ENCODE assay signal across 22 cellular contexts in the genomic region with DNA sequence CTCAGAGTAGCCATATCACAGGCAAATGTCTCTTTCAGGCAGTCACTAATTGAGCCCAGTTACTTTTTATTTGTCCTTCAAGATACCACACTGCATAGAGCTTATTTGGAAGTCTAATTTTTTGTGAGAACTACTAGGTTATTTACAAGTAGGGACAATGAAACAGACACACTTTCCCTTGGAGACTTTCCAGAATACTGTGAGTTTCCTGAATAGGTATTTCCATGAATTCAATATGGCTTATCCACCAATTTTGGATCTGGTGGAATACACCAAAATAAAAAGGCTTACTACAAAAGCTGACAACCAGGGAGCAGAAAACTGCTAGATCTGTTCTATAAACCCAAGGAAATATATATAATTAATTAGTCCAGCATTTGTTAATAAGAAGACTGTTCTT.
"Had no signal": no experiment of that assay in that cellular context is flagged by ENCODE, and none has a peak within 500 bp of the region (broad histone marks: within the 10 kb centered on the region; RNA-seq: fewer than 3 reads in every experiment).

No MANE protein-coding gene starts in this region.

- H3K27me3 ChIP-seq: neutrophil, pancreas, right lobe of liver, sigmoid colon, stomach, thyroid gland, transverse colon, upper lobe of left lung, vagina had no signal

- H3K9me3 ChIP-seq: neutrophil, pancreas, prostate gland, right lobe of liver, sigmoid colon, stomach, thoracic aorta, thyroid gland, transverse colon, upper lobe of left lung, vagina had no signal

- DNase-seq: naive thymus-derived CD8-positive, alpha-beta T cell; nephron progenitor cell; nucleus accumbens; pancreas; right cardiac atrium; right lobe of liver; sigmoid colon; small intestine; stimulated activated CD4-positive, alpha-beta T cell treated with anti-CD3 and anti-CD28 coated beads, Interleukin-15, amount 100 ng/mL, for 24 hours; stimulated activated CD4-positive, alpha-beta T cell treated with anti-CD3 and anti-CD28 coated beads, Interleukin-2, amount 100 ng/mL, for 24 hours; stimulated activated CD4-positive, alpha-beta T cell treated with anti-CD3 and anti-CD28 coated beads, Interleukin-2, amount 100 ng/mL, for 48 hours; stimulated activated CD4-positive, alpha-beta T cell treated with anti-CD3 and anti-CD28 coated beads, Interleukin-4, amount 100 ng/mL, for 24 hours; stimulated activated naive B cell treated with anti-CD40 and anti-IgM and Interleukin-4, amounts not matched to agents 10 μg/mL and 1 μg/mL and 100 μg/mL, for 72 hours; stimulated activated naive CD4-positive, alpha-beta T cell treated with Interleukin-2 at 50 U/mL for 16 hours; stomach; thyroid gland; transverse colon; upper lobe of left lung had no signal

- H3K4me3 ChIP-seq: pancreas, prostate gland, right lobe of liver, sigmoid colon, stomach, thoracic aorta, thyroid gland, transverse colon, upper lobe of left lung, vagina had no signal

- H3K36me3 ChIP-seq: neutrophil, pancreas, prostate gland, right lobe of liver, sigmoid colon, stomach, thoracic aorta, thyroid gland, transverse colon, upper lobe of left lung, vagina had no signal

- H3K27ac ChIP-seq: neutrophil, pancreas, prostate gland, right lobe of liver, sigmoid colon, stomach, thoracic aorta, thyroid gland, transverse colon, upper lobe of left lung, vagina had no signal

- H3K4me1 ChIP-seq: pancreas, prostate gland, right lobe of liver, sigmoid colon, stomach, thyroid gland, transverse colon, upper lobe of left lung, vagina had no signal
